In the genomic region with DNA sequence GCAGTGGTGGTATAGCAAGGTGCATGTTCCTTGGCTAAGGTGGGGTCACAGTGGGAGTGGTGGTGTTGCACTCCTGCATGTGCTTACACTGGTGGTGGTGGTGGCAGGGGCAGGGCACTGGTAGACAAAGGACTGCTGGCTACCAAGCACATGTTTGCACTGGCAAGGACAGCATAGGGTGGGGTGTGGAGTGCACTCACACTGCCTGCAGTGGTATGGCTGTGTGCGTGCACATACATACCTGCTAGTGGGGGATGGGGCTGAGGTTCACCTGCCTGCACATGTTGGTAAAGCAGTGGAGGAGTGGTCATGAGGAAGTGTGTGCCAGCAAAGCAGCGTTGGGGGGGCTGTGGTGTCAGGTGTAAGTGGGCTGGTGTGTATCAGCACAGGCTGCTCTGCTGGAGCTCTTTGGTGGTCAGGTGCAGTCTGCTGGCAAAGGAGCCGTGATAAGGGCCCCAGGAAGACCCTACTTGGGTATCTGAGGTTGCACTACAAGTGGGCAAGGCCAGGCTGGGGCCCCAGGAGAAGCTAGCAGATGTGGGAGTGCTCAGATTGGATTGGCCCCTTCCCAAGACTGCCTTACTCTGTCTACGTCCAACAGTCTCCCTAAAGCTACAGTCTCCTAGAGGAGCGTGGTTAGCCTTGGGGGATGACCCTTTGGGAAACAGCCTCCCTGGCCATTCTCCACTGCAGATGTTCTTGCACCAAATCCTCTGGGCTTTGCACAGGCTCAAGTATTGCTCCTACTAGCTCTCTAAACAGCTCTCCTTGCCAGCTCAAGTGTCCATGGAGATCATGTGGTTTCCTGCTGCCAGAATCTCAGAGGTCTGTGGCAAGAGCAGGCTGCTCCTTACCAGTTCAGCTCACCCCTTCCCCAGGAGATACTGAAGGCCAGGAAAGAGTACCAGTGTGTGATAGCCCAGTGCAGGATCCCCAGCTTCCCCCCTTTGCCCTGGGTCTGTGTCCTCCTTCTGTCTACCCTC, we compare ENCODE assay signal across 20 cellular contexts.
"Had no signal": no experiment of that assay in that cellular context is flagged by ENCODE, and none has a peak within 500 bp of the region (broad histone marks: within the 10 kb centered on the region; RNA-seq: fewer than 3 reads in every experiment).

No MANE protein-coding gene starts in this region.

- H3K4me3 ChIP-seq: coronary artery, esophagus muscularis mucosa, heart right ventricle, stomach, testis had no signal

- DNase-seq: activated CD4-positive, alpha-beta T cell treated with anti-CD3 and anti-CD28 coated beads, Interleukin-2, amount 10 ng/mL, durations not matched to agents 24 days and 14 days; activated CD8-positive, alpha-beta T cell treated with anti-CD3 and anti-CD28 coated beads for 36 hours; activated naive CD4-positive, alpha-beta T cell treated with Interleukin-2 at 50 U/mL for 16 hours; activated naive CD8-positive, alpha-beta T cell treated with anti-CD3 and anti-CD28 coated beads, Interleukin-2, amount 10 ng/mL, durations not matched to agents 7 days and 5 days; activated T-cell treated with anti-CD3 and anti-CD28 coated beads, Interleukin-2, amount 50 U/mL, for 1 hour; caudate nucleus; effector CD4-positive, alpha-beta T cell; heart right ventricle; mesendoderm; natural killer cell; stimulated activated CD4-positive, alpha-beta T cell treated with anti-CD3 and anti-CD28 coated beads, Interleukin-2, amount 100 ng/mL, for 24 hours; stomach; T1000; testis had no signal

- H3K27me3 Mint-ChIP-seq: activated CD4-positive, alpha-beta T cell treated with anti-CD3 and anti-CD28 coated beads, Interleukin-2, amount 10 ng/mL, durations not matched to agents 24 days and 14 days; activated CD8-positive, alpha-beta T cell treated with anti-CD3 and anti-CD28 coated beads for 36 hours; activated naive CD8-positive, alpha-beta T cell treated with anti-CD3 and anti-CD28 coated beads, Interleukin-2, amount 10 ng/mL, durations not matched to agents 7 days and 5 days; activated T-helper 17 cell treated with anti-CD3 and anti-CD28 coated beads, Interleukin-2, amount 50 U/mL, for 72 hours; progenitor cell of endocrine pancreas had no signal

- H3K27ac ChIP-seq: coronary artery, esophagus muscularis mucosa, heart right ventricle, stomach, testis had no signal

- H3K4me1 ChIP-seq: esophagus muscularis mucosa, heart right ventricle, stomach, testis had no signal

- H3K4me1 Mint-ChIP-seq: activated CD4-positive, alpha-beta T cell treated with anti-CD3 and anti-CD28 coated beads, Interleukin-2, amount 10 ng/mL, durations not matched to agents 24 days and 14 days; activated naive CD8-positive, alpha-beta T cell treated with anti-CD3 and anti-CD28 coated beads, Interleukin-2, amount 10 ng/mL, durations not matched to agents 7 days and 5 days; activated T-helper 17 cell treated with anti-CD3 and anti-CD28 coated beads, Interleukin-2, amount 50 U/mL, for 72 hours; brain; natural killer cell had no signal

- H3K27me3 ChIP-seq: esophagus muscularis mucosa, heart right ventricle, stomach, testis had no signal

- H3K9me3 Mint-ChIP-seq: activated CD4-positive, alpha-beta T cell treated with anti-CD3 and anti-CD28 coated beads, Interleukin-2, amount 10 ng/mL, durations not matched to agents 24 days and 14 days had no signal

- H3K27ac Mint-ChIP-seq: activated CD4-positive, alpha-beta T cell treated with anti-CD3 and anti-CD28 coated beads, Interleukin-2, amount 10 ng/mL, durations not matched to agents 24 days and 14 days; activated CD8-positive, alpha-beta T cell treated with anti-CD3 and anti-CD28 coated beads for 36 hours; activated naive CD8-positive, alpha-beta T cell treated with anti-CD3 and anti-CD28 coated beads, Interleukin-2, amount 10 ng/mL, durations not matched to agents 7 days and 5 days; activated T-helper 17 cell treated with anti-CD3 and anti-CD28 coated beads, Interleukin-2, amount 50 U/mL, for 72 hours; brain; natural killer cell; progenitor cell of endocrine pancreas had no signal

- ATAC-seq: activated CD8-positive, alpha-beta T cell treated with anti-CD3 and anti-CD28 coated beads for 36 hours; activated T-helper 17 cell treated with anti-CD3 and anti-CD28 coated beads, Interleukin-2, amount 50 U/mL, for 72 hours; heart right ventricle; natural killer cell; SK-N-SH treated with all-trans-retinoic acid at 6 μM for 48 hours had no signal

- H3K36me3 ChIP-seq: esophagus muscularis mucosa, heart right ventricle, stomach had no signal

- H3K36me3 Mint-ChIP-seq: activated naive CD8-positive, alpha-beta T cell treated with anti-CD3 and anti-CD28 coated beads, Interleukin-2, amount 10 ng/mL, durations not matched to agents 7 days and 5 days; brain had no signal

- H3K9me3 ChIP-seq: esophagus muscularis mucosa, heart right ventricle, stomach, testis had no signal

- H3K4me3 Mint-ChIP-seq: activated CD4-positive, alpha-beta T cell treated with anti-CD3 and anti-CD28 coated beads, Interleukin-2, amount 10 ng/mL, durations not matched to agents 24 days and 14 days; activated CD8-positive, alpha-beta T cell treated with anti-CD3 and anti-CD28 coated beads for 36 hours; activated naive CD8-positive, alpha-beta T cell treated with anti-CD3 and anti-CD28 coated beads, Interleukin-2, amount 10 ng/mL, durations not matched to agents 7 days and 5 days; activated T-helper 17 cell treated with anti-CD3 and anti-CD28 coated beads, Interleukin-2, amount 50 U/mL, for 72 hours; brain; natural killer cell had no signal
